Comparison of ENCODE assay signal across 11 cellular contexts in genomic region chr12:101616027-101616494, GRCh38. TPM values are rescaled to one million over a fixed set of nuclear protein-coding genes. Genes with fewer than 3 reads are reported as not detected.
DNase-seq lines count a peak whose midpoint lies in the region; FAIRE-seq and TF ChIP-seq lines count a peak whose summit lies in the region.
"Had no signal": no experiment of that assay in that cellular context is flagged by ENCODE, and none has a peak within 500 bp of the region (broad histone marks: within the 10 kb centered on the region; RNA-seq: fewer than 3 reads in every experiment).

No MANE protein-coding gene starts in this region.

- no peaks in the 10 kb centered on the region for H3K36me3 Mint-ChIP-seq in chondrocyte (ENCODE audit: low read depth)

- no peaks in the 10 kb centered on the region for H4K20me1 ChIP-seq in Loucy (ENCODE audit: insufficient read depth, low read length, poor library complexity, severe bottlenecking)

- H3F3A ChIP-seq in Loucy (ENCODE audit: low read depth): no peaks in the 10 kb centered on the region

- DNase-seq in AML-193 (lab: John Stamatoyannopoulos, UW): peak; percentile 8 to 19
- DNase-seq in chondrocyte (ENCODE audit: low spot score): no peak
- DNase-seq in mucosa of gallbladder (ENCODE audit: low spot score): peak; percentile 18
- no peak for DNase-seq in kidney
- no peak for DNase-seq in GM19240 (ENCODE audit: insufficient read length, low spot score)
- DNase-seq in effector CD8-positive, alpha-beta T cell (lab: John Stamatoyannopoulos, UW): no peak
- no peak for DNase-seq in GM13976 (ENCODE audit: low spot score)
- DNase-seq: activated CD4-positive, alpha-beta T cell treated with anti-CD3 and anti-CD28 coated beads, Interleukin-2, amount 50 U/mL, for 4 hours; NCI-H524 had no signal

- peaks cover 13% of the 10 kb centered on the region for H3K4me1 Mint-ChIP-seq in chondrocyte (ENCODE audit: low read depth)

- peak overlapping the region; percentile 1 for H3K27ac Mint-ChIP-seq in chondrocyte (ENCODE audit: unreplicated experiment)

- H3K4me3 Mint-ChIP-seq in chondrocyte (ENCODE audit: unreplicated experiment): no peak overlapping the region

- H3K4me3 ChIP-seq in Loucy (ENCODE audit: low read length, poor library complexity, severe bottlenecking) (no peak overlapping the region), kidney (ENCODE audit: low read length in 2 of 2) (no peak overlapping the region)
- H3K4me3 ChIP-seq: lung had no signal

- TF ChIP-seq CTCF in Loucy (conservative IDR thresholded peaks at IDR 0.05; ENCODE audit: low read length) (no peak), chondrocyte (IDR thresholded peaks at IDR 0.05) (no peak), kidney (IDR thresholded peaks at IDR 0.05; ENCODE audit: borderline replicate concordance, extremely low read depth, insufficient read depth) (no peak), GM13976 (IDR thresholded peaks at IDR 0.05; ENCODE audit: borderline replicate concordance, control extremely low read depth, extremely low read depth, insufficient read depth, missing control alignments) (no peak)

- H3K4me1 ChIP-seq in Loucy (ENCODE audit: insufficient read depth, low read length, poor library complexity, severe bottlenecking) (no peaks in the 10 kb centered on the region), kidney (ENCODE audit: control insufficient read depth in 1 of 2, insufficient read depth in 1 of 2, low read depth in 1 of 2, low read length in 2 of 2) (no peaks in the 10 kb centered on the region)

- FAIRE-seq in kidney (lab: Jason Lieb, UNC): no peak

- H3K27me3 ChIP-seq in Loucy (ENCODE audit: insufficient read depth, low read length, poor library complexity, severe bottlenecking): no peaks in the 10 kb centered on the region

- no peaks in the 10 kb centered on the region for H3K79me2 ChIP-seq in Loucy (ENCODE audit: insufficient read depth, low read length)

- intact Hi-C loops in kidney (cut with DNase I): no loop called here

- H3K9me3 ChIP-seq in Loucy (ENCODE audit: insufficient read depth, low read depth, low read length) (no peaks in the 10 kb centered on the region), kidney (ENCODE audit: control insufficient read depth in 1 of 2, low read length in 2 of 2) (no peaks in the 10 kb centered on the region)

- in situ Hi-C loops in GM13976 (cut with MboI; ENCODE audit: low sequenced_read_pairs, unreplicated experiment): no loop called here

- no peak overlapping the region for H3K27ac ChIP-seq in kidney (ENCODE audit: low read depth in 2 of 2, low read length in 2 of 2)

- H3K4me2 ChIP-seq in Loucy (ENCODE audit: low read depth, low read length, poor library complexity, severe bottlenecking): no peak overlapping the region

- no peaks in the 10 kb centered on the region for H3K27me3 Mint-ChIP-seq in chondrocyte (ENCODE audit: low read depth)

- H3K9me3 Mint-ChIP-seq in chondrocyte (ENCODE audit: low read depth): no peaks in the 10 kb centered on the region

- peak overlapping the region; percentile 13; the same call in 1 of the 2 replicates for H2AFZ ChIP-seq in Loucy (ENCODE audit: low read length)

- H3K36me3 ChIP-seq in Loucy (ENCODE audit: insufficient read depth, low read length): no peaks in the 10 kb centered on the region
- H3K36me3 ChIP-seq in kidney (ENCODE audit: control insufficient read depth in 1 of 2, insufficient read depth in 2 of 2, low read length in 2 of 2): no peaks in the 10 kb centered on the region

- no peaks in the 10 kb centered on the region for H3K9me2 ChIP-seq in Loucy (replicated peaks; ENCODE audit: low read depth, low read length)

- H3K9ac ChIP-seq in Loucy (ENCODE audit: low read depth, low read length, poor library complexity, severe bottlenecking) (no peak overlapping the region), kidney (ENCODE audit: low read length in 2 of 2) (no peak overlapping the region)

RNA-seq across cellular contexts. Expression of gene MYBPC1, which starts 21.3 kb away (rescaled TPM):
- total RNA-seq in chondrocyte: not detected in 3 replicates
- total RNA-seq in mucosa of gallbladder: 0.55 TPM
- total RNA-seq in kidney: not detected
- not detected for polyA plus RNA-seq in kidney (ENCODE audit: insufficient read depth, low read depth, low replicate concordance)
- total RNA-seq: lung had no signal

Comparison
In these comparisons a context has a peak if more than half of its experiments do, and no peak if none do; other contexts are left out.
1. DNase-seq: peak in AML-193 (2 of 2) and mucosa of gallbladder (single experiment); none in chondrocyte (single experiment), kidney (single experiment), GM19240 (single experiment), effector CD8-positive, alpha-beta T cell (single experiment) and GM13976 (single experiment).